Comparison of ENCODE assay signal across 1 cellular context in the genomic region with DNA sequence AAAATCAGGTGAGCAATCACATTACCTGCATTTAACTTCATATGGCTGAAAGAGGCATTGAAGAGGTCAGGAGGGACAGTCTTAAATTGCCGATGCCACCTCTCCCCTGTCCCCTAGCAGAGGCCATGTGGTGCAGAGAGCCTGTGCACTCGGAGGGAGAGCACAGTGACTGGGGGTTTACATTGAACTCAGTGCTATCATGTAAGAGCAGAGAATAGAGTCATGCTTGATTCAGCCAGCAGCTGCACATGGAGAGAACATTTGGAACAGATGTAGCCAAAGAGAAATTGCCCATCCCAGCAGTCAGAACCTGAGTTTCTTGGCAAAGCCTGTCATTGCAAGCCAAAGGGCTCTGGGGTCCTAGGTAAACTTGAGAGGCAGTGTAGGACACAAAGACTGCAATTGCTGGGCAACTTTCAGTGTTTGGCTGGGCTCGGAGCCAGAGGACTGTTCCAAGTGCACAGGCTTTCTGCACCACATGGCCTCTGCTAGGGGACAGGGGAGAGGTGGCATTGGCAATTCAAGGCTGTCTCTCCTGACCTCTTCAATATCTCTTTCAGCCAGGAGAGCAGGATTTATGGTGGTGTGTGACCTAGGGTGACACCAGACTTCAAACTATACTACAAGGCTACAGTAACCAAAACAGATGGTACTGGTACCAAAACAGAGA.
TF ChIP-seq lines count a peak whose summit lies in the region.

No MANE protein-coding gene starts in this region.

TF ChIP-seq in GM23338, 12 proteins besides CTCF, POLR2A, EP300 and RAD21 (continued from another document):
- TF ChIP-seq, protein P1, sequence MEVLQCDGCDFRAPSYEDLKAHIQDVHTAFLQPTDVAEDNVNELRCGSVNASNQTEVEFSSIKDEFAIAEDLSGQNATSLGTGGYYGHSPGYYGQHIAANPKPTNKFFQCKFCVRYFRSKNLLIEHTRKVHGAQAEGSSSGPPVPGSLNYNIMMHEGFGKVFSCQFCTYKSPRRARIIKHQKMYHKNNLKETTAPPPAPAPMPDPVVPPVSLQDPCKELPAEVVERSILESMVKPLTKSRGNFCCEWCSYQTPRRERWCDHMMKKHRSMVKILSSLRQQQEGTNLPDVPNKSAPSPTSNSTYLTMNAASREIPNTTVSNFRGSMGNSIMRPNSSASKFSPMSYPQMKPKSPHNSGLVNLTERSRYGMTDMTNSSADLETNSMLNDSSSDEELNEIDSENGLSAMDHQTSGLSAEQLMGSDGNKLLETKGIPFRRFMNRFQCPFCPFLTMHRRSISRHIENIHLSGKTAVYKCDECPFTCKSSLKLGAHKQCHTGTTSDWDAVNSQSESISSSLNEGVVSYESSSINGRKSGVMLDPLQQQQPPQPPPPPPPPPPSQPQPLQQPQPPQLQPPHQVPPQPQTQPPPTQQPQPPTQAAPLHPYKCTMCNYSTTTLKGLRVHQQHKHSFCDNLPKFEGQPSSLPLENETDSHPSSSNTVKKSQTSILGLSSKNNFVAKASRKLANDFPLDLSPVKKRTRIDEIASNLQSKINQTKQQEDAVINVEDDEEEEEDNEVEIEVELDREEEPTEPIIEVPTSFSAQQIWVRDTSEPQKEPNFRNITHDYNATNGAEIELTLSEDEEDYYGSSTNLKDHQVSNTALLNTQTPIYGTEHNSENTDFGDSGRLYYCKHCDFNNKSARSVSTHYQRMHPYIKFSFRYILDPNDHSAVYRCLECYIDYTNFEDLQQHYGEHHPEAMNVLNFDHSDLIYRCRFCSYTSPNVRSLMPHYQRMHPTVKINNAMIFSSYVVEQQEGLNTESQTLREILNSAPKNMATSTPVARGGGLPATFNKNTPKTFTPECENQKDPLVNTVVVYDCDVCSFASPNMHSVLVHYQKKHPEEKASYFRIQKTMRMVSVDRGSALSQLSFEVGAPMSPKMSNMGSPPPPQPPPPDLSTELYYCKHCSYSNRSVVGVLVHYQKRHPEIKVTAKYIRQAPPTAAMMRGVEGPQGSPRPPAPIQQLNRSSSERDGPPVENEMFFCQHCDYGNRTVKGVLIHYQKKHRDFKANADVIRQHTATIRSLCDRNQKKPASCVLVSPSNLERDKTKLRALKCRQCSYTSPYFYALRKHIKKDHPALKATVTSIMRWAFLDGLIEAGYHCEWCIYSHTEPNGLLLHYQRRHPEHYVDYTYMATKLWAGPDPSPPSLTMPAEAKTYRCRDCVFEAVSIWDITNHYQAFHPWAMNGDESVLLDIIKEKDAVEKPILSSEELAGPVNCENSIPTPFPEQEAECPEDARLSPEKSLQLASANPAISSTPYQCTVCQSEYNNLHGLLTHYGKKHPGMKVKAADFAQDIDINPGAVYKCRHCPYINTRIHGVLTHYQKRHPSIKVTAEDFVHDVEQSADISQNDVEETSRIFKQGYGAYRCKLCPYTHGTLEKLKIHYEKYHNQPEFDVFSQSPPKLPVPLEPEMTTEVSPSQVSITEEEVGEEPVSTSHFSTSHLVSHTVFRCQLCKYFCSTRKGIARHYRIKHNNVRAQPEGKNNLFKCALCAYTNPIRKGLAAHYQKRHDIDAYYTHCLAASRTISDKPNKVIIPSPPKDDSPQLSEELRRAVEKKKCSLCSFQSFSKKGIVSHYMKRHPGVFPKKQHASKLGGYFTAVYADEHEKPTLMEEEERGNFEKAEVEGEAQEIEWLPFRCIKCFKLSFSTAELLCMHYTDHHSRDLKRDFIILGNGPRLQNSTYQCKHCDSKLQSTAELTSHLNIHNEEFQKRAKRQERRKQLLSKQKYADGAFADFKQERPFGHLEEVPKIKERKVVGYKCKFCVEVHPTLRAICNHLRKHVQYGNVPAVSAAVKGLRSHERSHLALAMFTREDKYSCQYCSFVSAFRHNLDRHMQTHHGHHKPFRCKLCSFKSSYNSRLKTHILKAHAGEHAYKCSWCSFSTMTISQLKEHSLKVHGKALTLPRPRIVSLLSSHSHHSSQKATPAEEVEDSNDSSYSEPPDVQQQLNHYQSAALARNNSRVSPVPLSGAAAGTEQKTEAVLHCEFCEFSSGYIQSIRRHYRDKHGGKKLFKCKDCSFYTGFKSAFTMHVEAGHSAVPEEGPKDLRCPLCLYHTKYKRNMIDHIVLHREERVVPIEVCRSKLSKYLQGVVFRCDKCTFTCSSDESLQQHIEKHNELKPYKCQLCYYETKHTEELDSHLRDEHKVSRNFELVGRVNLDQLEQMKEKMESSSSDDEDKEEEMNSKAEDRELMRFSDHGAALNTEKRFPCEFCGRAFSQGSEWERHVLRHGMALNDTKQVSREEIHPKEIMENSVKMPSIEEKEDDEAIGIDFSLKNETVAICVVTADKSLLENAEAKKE (CRISPR knock-in tag; IDR thresholded peaks at IDR 0.05) = no peak
- TF ChIP-seq ZNF114 (CRISPR knock-in tag; IDR thresholded peaks at IDR 0.05) (no peak), EZH2phosphoT487 (IDR thresholded peaks at IDR 0.05; ENCODE audit: unreplicated experiment) (no peak), CREB1 (CRISPR knock-in tag; IDR thresholded peaks at IDR 0.05; ENCODE audit: low read depth) (no peak), POLR2AphosphoS5 (IDR thresholded peaks at IDR 0.05; ENCODE audit: low read depth) (no peak), EZH2 (IDR thresholded peaks at IDR 0.05; ENCODE audit: low read depth, unreplicated experiment) (no peak), ZNF331 (CRISPR knock-in tag; IDR thresholded peaks at IDR 0.05; ENCODE audit: low read depth) (no peak), STAT1 (IDR thresholded peaks at IDR 0.05; ENCODE audit: unreplicated experiment) (no peak), NANOG (IDR thresholded peaks at IDR 0.05; ENCODE audit: borderline replicate concordance) (no peak)
- TF ChIP-seq, protein P2, sequence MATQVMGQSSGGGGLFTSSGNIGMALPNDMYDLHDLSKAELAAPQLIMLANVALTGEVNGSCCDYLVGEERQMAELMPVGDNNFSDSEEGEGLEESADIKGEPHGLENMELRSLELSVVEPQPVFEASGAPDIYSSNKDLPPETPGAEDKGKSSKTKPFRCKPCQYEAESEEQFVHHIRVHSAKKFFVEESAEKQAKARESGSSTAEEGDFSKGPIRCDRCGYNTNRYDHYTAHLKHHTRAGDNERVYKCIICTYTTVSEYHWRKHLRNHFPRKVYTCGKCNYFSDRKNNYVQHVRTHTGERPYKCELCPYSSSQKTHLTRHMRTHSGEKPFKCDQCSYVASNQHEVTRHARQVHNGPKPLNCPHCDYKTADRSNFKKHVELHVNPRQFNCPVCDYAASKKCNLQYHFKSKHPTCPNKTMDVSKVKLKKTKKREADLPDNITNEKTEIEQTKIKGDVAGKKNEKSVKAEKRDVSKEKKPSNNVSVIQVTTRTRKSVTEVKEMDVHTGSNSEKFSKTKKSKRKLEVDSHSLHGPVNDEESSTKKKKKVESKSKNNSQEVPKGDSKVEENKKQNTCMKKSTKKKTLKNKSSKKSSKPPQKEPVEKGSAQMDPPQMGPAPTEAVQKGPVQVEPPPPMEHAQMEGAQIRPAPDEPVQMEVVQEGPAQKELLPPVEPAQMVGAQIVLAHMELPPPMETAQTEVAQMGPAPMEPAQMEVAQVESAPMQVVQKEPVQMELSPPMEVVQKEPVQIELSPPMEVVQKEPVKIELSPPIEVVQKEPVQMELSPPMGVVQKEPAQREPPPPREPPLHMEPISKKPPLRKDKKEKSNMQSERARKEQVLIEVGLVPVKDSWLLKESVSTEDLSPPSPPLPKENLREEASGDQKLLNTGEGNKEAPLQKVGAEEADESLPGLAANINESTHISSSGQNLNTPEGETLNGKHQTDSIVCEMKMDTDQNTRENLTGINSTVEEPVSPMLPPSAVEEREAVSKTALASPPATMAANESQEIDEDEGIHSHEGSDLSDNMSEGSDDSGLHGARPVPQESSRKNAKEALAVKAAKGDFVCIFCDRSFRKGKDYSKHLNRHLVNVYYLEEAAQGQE (IDR thresholded peaks at IDR 0.05; ENCODE audit: unreplicated experiment) = no peak
